7 cellular contexts compared by ENCODE assay signal in the genomic region with DNA sequence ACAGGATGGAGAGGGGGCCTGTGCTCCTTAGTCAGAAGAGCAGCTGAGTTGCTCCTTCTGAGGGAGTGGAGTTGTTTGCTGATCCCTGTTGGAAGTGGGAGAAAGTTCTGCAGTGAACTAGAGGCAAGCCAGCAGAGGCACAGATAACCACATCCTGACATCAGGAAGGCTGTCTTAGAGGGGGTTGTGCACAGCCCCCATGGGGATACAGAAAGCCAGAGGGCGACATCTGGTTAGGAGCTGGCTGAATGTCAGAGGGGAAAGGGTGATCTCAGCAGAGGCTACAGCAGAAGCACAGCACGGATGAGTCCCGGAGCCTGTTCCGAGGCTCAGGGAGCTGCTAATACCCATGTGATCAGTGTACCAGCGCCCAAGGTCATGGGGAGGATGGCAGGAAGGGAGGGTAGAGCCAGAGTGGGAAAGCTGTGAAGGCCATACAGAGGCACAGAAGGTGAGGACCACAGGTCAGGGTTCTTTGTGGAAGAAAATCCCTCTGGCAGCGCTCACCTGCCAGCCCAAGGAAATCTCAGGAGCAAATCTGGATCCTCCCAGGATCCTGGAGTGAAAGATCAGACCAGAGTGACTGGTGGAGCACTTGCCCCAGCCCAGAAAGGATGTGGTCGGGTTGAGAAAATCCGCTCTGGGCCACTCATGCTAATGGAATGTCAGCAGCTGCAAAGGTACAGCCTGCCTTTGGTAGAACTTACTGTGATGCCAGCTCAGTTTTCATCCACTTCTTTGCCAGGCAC.
DNase-seq lines count a peak whose midpoint lies in the region; ATAC-seq lines count a peak whose summit lies in the region.

No MANE protein-coding gene starts in this region.

- H3K4me3 ChIP-seq in rectal smooth muscle tissue (ENCODE audit: low read length), result no peak overlapping the region

- peak overlapping the region; percentile 67 for H3K27ac ChIP-seq in rectal smooth muscle tissue (ENCODE audit: low read depth, low read length)

- H3K9ac ChIP-seq in rectal smooth muscle tissue (ENCODE audit: low read length), result no peak overlapping the region

- peak; percentile 87 for DNase-seq in HK-2 (ENCODE audit: unreplicated experiment)
- peak; percentile 99 for DNase-seq in SW480 (ENCODE audit: low spot score)
- peak; percentile 69 for DNase-seq in globus pallidus (ENCODE audit: low spot score)
- DNase-seq in stimulated activated naive CD4-positive, alpha-beta T cell treated with Interleukin-2 at 50 U/mL for 16 hours (lab: John Stamatoyannopoulos, UW), result no peak

- ATAC-seq in HG02623 (IDR thresholded peaks at IDR 0.05; ENCODE audit: unreplicated experiment), result no peak
- no peak for ATAC-seq in GM19463 (IDR thresholded peaks at IDR 0.05; ENCODE audit: unreplicated experiment)

- H3K36me3 ChIP-seq in rectal smooth muscle tissue (ENCODE audit: control insufficient read depth, insufficient read depth, low read length), result peaks cover 11% of the 10 kb centered on the region

- H3K27me3 ChIP-seq in rectal smooth muscle tissue (ENCODE audit: control insufficient read depth, insufficient read depth, low read length), result no peaks in the 10 kb centered on the region

- H3K4me1 ChIP-seq in rectal smooth muscle tissue (ENCODE audit: control insufficient read depth, insufficient read depth, low read length), result peaks cover 47% of the 10 kb centered on the region
